ENCODE assay signal across 8 cellular contexts in genomic region chr18:80033181-80034067, GRCh38. TPM values are rescaled to one million over a fixed set of nuclear protein-coding genes. Genes with fewer than 3 reads are reported as not detected.
A peak's percentile ranks its signal among the peaks of the same experiment; 100 is the strongest.
DNase-seq lines count a peak whose midpoint lies in the region; ATAC-seq and TF ChIP-seq lines count a peak whose summit lies in the region.

No MANE protein-coding gene starts in this region.

- H3K9me3 ChIP-seq in breast epithelium: peaks cover 10 to 14% of the 10 kb centered on the region in 2 donors

- POLR2A ChIA-PET in T-cell (lab: Charles Lee): interaction anchor here (0.6 to 1.9 kb wide), 5 partner anchors 12 to 965 kb away, joined by 3 to 13 read pairs (median 6); partner anchors contain the start of genes ADNP2 (in 1 of the 2) and ATP9B (in 1 of the 2)

- H3K4me3 Mint-ChIP-seq in T-cell: peak overlapping the region; percentile 85 to 88 (median 86)

- peaks cover 0 to 6% (median 5%) of the 10 kb centered on the region in 3 donors for H3K9me3 Mint-ChIP-seq in T-cell

- H3K4me1 ChIP-seq in breast epithelium: peaks cover 3 to 6% of the 10 kb centered on the region in 2 donors

- CTCF ChIA-PET in T-cell (lab: Charles Lee): interaction anchor here in 1 of 2 donors (0.6 to 2.0 kb wide), 4 partner anchors 45 to 715 kb away, joined by 3 to 9 read pairs (median 6); partner anchors contain the start of gene TXNL4A

- no peaks in the 10 kb centered on the region for H3K27me3 Mint-ChIP-seq in T-cell

- peak overlapping the region; percentile 90 to 95 for H3K27ac Mint-ChIP-seq in T-cell

- H3K36me3 Mint-ChIP-seq in T-cell: peaks cover 27% of the 10 kb centered on the region

- peak in 23 of 34 experiments; percentile 56 to 88 (median 70) for DNase-seq in T-cell
- peak; percentile 40 to 61 for DNase-seq in breast epithelium (ENCODE audit: low spot score in 2 of 2)
- DNase-seq in left colon: peak in 1 of 2 donors; percentile 89
- peak; percentile 34 to 54 (median 37) for DNase-seq in stimulated activated CD4-positive, alpha-beta T cell treated with anti-CD3 and anti-CD28 coated beads, TNF-alpha, amount 100 ng/mL, for 24 hours (ENCODE audit: low read depth in 3 of 3)
- DNase-seq in HT-29 (ENCODE audit: low spot score): no peak

- TF ChIP-seq CTCF in 22Rv1 (IDR thresholded peaks at IDR 0.05): no peak
- TF ChIP-seq CTCF in breast epithelium (IDR thresholded peaks at IDR 0.05): no peak

- peaks cover 26 to 29% (median 29%) of the 10 kb centered on the region in 3 donors for H3K4me1 Mint-ChIP-seq in T-cell

- H3K27ac ChIP-seq in 22Rv1 (peak overlapping the region; percentile 82), breast epithelium (peak overlapping the region; percentile 85 to 90)

- intact Hi-C loops in breast epithelium (cut with DNase I; ENCODE audit: low total_unique reads) (no loop called here), left colon (cut with DNase I, micrococcal nuclease) (no loop called here)

- H3K4me3 ChIP-seq in breast epithelium: peak overlapping the region; percentile 72 to 81 (median 80)

- peaks cover under 1% of the 10 kb centered on the region for H3K36me3 ChIP-seq in breast epithelium

- no peaks in the 10 kb centered on the region for H3K27me3 ChIP-seq in breast epithelium

- ATAC-seq in GM18861 (IDR thresholded peaks at IDR 0.05; ENCODE audit: unreplicated experiment) (peak; percentile 44), HG03354 (IDR thresholded peaks at IDR 0.05; ENCODE audit: poor library complexity, severe bottlenecking, unreplicated experiment) (peak; percentile 60), T-cell (replicated peaks in 1 of 4) (peak; percentile 58 to 67 (median 62)), left colon (peak; percentile 66)

- no peak for TF ChIP-seq POLR2A in breast epithelium (IDR thresholded peaks at IDR 0.05)

RNA-seq across cellular contexts. Expression of gene RBFA, which starts 0.8 kb away (rescaled TPM):
- total RNA-seq in T-cell (10 to 100 TPM; 17.9 to 27.4 (median 20.9) TPM), breast epithelium (10 to 100 TPM; 35.2 to 42.3 (median 40.5) TPM), left colon (10 to 100 TPM; 14.9 to 16.4 TPM)
- total RNA-seq in HT-29 (2014; rRNA removed; shearing (Covaris generic)): 20.2 and 36.8 TPM in 2 replicates

RNA-seq across cellular contexts. Expression of gene TXNL4A, which starts 45.1 kb away (rescaled TPM):
- total RNA-seq in T-cell (10 to 100 TPM; 61.2 to 77.8 (median 72.7) TPM), breast epithelium (10 to 100 TPM; 21.4 to 39.2 (median 23.9) TPM), left colon (10 to 100 TPM; 72.6 to 96.2 TPM)
- 63.4 and 70.8 TPM in 2 replicates for total RNA-seq in HT-29 (2014; rRNA removed; shearing (Covaris generic))
